In the genomic region with DNA sequence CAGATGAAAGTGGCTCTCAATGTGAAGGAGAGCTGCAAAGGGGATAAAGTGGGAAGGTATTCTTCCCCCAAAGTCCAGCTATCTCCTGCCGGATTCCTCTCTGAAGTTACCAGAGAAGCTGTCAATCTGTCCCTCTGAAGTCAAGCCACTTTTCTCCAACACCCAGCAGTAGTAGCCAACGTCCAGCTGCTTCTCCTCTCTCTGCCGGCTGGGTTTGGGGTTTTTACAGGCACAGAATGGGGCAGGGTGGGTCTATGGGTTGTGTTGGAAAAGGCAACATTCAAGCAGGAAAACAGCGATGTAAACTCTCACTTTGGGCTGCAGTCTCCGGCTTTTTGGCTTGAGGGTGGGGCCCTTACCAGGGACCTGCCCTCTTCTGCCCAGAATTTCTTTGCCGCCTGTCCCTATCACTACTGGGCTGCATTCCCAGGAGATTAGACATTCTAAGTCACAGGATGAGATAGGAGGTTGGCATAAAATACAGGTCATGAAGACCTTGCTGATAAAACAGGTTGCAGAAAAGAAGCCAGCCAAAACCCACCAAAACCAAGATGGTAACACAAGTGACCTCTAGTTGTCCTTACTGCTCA, we compare ENCODE assay signal across 3 cellular contexts.
TF ChIP-seq lines count a peak whose summit lies in the region.

No MANE protein-coding gene starts in this region.

TF ChIP-seq in GM23338, 12 proteins besides CTCF, POLR2A, EP300 and RAD21:
- TF ChIP-seq EZH2 (IDR thresholded peaks at IDR 0.05; ENCODE audit: low read depth, unreplicated experiment) (no peak), CREB1 (CRISPR knock-in tag; IDR thresholded peaks at IDR 0.05; ENCODE audit: low read depth) (no peak)
- TF ChIP-seq, protein P1, sequence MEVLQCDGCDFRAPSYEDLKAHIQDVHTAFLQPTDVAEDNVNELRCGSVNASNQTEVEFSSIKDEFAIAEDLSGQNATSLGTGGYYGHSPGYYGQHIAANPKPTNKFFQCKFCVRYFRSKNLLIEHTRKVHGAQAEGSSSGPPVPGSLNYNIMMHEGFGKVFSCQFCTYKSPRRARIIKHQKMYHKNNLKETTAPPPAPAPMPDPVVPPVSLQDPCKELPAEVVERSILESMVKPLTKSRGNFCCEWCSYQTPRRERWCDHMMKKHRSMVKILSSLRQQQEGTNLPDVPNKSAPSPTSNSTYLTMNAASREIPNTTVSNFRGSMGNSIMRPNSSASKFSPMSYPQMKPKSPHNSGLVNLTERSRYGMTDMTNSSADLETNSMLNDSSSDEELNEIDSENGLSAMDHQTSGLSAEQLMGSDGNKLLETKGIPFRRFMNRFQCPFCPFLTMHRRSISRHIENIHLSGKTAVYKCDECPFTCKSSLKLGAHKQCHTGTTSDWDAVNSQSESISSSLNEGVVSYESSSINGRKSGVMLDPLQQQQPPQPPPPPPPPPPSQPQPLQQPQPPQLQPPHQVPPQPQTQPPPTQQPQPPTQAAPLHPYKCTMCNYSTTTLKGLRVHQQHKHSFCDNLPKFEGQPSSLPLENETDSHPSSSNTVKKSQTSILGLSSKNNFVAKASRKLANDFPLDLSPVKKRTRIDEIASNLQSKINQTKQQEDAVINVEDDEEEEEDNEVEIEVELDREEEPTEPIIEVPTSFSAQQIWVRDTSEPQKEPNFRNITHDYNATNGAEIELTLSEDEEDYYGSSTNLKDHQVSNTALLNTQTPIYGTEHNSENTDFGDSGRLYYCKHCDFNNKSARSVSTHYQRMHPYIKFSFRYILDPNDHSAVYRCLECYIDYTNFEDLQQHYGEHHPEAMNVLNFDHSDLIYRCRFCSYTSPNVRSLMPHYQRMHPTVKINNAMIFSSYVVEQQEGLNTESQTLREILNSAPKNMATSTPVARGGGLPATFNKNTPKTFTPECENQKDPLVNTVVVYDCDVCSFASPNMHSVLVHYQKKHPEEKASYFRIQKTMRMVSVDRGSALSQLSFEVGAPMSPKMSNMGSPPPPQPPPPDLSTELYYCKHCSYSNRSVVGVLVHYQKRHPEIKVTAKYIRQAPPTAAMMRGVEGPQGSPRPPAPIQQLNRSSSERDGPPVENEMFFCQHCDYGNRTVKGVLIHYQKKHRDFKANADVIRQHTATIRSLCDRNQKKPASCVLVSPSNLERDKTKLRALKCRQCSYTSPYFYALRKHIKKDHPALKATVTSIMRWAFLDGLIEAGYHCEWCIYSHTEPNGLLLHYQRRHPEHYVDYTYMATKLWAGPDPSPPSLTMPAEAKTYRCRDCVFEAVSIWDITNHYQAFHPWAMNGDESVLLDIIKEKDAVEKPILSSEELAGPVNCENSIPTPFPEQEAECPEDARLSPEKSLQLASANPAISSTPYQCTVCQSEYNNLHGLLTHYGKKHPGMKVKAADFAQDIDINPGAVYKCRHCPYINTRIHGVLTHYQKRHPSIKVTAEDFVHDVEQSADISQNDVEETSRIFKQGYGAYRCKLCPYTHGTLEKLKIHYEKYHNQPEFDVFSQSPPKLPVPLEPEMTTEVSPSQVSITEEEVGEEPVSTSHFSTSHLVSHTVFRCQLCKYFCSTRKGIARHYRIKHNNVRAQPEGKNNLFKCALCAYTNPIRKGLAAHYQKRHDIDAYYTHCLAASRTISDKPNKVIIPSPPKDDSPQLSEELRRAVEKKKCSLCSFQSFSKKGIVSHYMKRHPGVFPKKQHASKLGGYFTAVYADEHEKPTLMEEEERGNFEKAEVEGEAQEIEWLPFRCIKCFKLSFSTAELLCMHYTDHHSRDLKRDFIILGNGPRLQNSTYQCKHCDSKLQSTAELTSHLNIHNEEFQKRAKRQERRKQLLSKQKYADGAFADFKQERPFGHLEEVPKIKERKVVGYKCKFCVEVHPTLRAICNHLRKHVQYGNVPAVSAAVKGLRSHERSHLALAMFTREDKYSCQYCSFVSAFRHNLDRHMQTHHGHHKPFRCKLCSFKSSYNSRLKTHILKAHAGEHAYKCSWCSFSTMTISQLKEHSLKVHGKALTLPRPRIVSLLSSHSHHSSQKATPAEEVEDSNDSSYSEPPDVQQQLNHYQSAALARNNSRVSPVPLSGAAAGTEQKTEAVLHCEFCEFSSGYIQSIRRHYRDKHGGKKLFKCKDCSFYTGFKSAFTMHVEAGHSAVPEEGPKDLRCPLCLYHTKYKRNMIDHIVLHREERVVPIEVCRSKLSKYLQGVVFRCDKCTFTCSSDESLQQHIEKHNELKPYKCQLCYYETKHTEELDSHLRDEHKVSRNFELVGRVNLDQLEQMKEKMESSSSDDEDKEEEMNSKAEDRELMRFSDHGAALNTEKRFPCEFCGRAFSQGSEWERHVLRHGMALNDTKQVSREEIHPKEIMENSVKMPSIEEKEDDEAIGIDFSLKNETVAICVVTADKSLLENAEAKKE (CRISPR knock-in tag; IDR thresholded peaks at IDR 0.05), result no peak

TF ChIP-seq in WTC11, 78 proteins besides CTCF, POLR2A, EP300 and RAD21:
- TF ChIP-seq SMAD4 (CRISPR knock-in tag; IDR thresholded peaks at IDR 0.05) (no peak), KAT7 (CRISPR knock-in tag; IDR thresholded peaks at IDR 0.05; ENCODE audit: borderline replicate concordance) (no peak), FOXP1 (CRISPR knock-in tag; IDR thresholded peaks at IDR 0.05; ENCODE audit: borderline replicate concordance) (no peak), ATF1 (CRISPR knock-in tag; IDR thresholded peaks at IDR 0.05) (no peak), FOXJ3 (CRISPR knock-in tag; IDR thresholded peaks at IDR 0.05; ENCODE audit: borderline replicate concordance) (no peak), ZNF121 (CRISPR knock-in tag; IDR thresholded peaks at IDR 0.05) (no peak), NFYB (CRISPR knock-in tag; conservative IDR thresholded peaks at IDR 0.05; ENCODE audit: low read depth) (no peak), OVOL2 (CRISPR knock-in tag; IDR thresholded peaks at IDR 0.05; ENCODE audit: borderline replicate concordance) (no peak)

TF ChIP-seq in HEK293T, 16 proteins besides CTCF, POLR2A, EP300 and RAD21:
- TF ChIP-seq SUZ12 (IDR thresholded peaks at IDR 0.05) (no peak), NFRKB (IDR thresholded peaks at IDR 0.05) (no peak), ZNF384 (IDR thresholded peaks at IDR 0.05) (no peak), TARDBP (IDR thresholded peaks at IDR 0.05) (no peak), LEF1 (IDR thresholded peaks at IDR 0.05; ENCODE audit: borderline replicate concordance) (no peak), CTBP1 (IDR thresholded peaks at IDR 0.05; ENCODE audit: borderline replicate concordance) (no peak), FOXM1 (IDR thresholded peaks at IDR 0.05; ENCODE audit: borderline replicate concordance) (no peak), FOXA1 (IDR thresholded peaks at IDR 0.05) (no peak), SP1 (IDR thresholded peaks at IDR 0.05) (no peak)
